1 cellular context compared by ENCODE assay signal in the genomic region with DNA sequence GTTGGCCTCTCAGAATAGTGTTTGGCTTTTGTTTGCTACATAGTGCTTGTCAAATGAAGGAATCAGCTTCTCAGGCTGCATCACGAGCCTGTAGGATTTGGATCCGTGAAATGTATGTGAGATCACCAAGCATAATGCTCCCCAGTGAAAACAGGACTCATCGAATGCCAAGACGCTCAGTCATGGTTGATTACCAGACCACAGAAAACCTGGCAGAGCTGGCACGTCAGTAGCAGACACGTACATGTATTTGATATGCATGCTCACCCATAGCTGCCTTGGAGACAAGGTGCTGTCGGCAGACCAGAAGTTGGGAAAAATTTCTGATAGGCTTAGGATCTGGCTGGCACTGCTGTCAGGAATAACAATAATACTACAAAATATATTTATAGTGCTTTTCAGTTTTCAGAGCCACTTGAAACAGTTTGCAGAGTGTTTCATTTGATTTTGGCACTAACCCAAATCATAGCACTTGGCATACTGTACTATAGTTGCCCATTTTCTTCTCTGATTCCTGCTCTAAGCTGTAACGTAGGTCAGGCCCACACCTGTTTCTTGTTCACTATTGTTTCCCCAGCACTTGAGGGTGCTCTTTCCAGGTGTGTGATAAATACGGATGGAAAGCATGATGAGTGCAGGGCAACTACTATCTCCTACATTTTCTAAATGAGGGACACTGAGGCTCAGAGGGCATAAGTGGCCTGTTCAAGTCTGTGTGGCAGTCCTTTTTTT.
TF ChIP-seq lines count a peak whose summit lies in the region.

No MANE protein-coding gene starts in this region.

TF ChIP-seq in GM23338, 12 proteins besides CTCF, POLR2A, EP300 and RAD21 (continued from another document):
- TF ChIP-seq, protein P1, sequence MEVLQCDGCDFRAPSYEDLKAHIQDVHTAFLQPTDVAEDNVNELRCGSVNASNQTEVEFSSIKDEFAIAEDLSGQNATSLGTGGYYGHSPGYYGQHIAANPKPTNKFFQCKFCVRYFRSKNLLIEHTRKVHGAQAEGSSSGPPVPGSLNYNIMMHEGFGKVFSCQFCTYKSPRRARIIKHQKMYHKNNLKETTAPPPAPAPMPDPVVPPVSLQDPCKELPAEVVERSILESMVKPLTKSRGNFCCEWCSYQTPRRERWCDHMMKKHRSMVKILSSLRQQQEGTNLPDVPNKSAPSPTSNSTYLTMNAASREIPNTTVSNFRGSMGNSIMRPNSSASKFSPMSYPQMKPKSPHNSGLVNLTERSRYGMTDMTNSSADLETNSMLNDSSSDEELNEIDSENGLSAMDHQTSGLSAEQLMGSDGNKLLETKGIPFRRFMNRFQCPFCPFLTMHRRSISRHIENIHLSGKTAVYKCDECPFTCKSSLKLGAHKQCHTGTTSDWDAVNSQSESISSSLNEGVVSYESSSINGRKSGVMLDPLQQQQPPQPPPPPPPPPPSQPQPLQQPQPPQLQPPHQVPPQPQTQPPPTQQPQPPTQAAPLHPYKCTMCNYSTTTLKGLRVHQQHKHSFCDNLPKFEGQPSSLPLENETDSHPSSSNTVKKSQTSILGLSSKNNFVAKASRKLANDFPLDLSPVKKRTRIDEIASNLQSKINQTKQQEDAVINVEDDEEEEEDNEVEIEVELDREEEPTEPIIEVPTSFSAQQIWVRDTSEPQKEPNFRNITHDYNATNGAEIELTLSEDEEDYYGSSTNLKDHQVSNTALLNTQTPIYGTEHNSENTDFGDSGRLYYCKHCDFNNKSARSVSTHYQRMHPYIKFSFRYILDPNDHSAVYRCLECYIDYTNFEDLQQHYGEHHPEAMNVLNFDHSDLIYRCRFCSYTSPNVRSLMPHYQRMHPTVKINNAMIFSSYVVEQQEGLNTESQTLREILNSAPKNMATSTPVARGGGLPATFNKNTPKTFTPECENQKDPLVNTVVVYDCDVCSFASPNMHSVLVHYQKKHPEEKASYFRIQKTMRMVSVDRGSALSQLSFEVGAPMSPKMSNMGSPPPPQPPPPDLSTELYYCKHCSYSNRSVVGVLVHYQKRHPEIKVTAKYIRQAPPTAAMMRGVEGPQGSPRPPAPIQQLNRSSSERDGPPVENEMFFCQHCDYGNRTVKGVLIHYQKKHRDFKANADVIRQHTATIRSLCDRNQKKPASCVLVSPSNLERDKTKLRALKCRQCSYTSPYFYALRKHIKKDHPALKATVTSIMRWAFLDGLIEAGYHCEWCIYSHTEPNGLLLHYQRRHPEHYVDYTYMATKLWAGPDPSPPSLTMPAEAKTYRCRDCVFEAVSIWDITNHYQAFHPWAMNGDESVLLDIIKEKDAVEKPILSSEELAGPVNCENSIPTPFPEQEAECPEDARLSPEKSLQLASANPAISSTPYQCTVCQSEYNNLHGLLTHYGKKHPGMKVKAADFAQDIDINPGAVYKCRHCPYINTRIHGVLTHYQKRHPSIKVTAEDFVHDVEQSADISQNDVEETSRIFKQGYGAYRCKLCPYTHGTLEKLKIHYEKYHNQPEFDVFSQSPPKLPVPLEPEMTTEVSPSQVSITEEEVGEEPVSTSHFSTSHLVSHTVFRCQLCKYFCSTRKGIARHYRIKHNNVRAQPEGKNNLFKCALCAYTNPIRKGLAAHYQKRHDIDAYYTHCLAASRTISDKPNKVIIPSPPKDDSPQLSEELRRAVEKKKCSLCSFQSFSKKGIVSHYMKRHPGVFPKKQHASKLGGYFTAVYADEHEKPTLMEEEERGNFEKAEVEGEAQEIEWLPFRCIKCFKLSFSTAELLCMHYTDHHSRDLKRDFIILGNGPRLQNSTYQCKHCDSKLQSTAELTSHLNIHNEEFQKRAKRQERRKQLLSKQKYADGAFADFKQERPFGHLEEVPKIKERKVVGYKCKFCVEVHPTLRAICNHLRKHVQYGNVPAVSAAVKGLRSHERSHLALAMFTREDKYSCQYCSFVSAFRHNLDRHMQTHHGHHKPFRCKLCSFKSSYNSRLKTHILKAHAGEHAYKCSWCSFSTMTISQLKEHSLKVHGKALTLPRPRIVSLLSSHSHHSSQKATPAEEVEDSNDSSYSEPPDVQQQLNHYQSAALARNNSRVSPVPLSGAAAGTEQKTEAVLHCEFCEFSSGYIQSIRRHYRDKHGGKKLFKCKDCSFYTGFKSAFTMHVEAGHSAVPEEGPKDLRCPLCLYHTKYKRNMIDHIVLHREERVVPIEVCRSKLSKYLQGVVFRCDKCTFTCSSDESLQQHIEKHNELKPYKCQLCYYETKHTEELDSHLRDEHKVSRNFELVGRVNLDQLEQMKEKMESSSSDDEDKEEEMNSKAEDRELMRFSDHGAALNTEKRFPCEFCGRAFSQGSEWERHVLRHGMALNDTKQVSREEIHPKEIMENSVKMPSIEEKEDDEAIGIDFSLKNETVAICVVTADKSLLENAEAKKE (CRISPR knock-in tag; IDR thresholded peaks at IDR 0.05): no peak
- TF ChIP-seq EZH2phosphoT487 (IDR thresholded peaks at IDR 0.05; ENCODE audit: unreplicated experiment) (no peak), CREB1 (CRISPR knock-in tag; IDR thresholded peaks at IDR 0.05; ENCODE audit: low read depth) (no peak), JUNB (IDR thresholded peaks at IDR 0.05; ENCODE audit: unreplicated experiment) (no peak), NANOG (IDR thresholded peaks at IDR 0.05; ENCODE audit: borderline replicate concordance) (no peak)
- TF ChIP-seq, protein P2, sequence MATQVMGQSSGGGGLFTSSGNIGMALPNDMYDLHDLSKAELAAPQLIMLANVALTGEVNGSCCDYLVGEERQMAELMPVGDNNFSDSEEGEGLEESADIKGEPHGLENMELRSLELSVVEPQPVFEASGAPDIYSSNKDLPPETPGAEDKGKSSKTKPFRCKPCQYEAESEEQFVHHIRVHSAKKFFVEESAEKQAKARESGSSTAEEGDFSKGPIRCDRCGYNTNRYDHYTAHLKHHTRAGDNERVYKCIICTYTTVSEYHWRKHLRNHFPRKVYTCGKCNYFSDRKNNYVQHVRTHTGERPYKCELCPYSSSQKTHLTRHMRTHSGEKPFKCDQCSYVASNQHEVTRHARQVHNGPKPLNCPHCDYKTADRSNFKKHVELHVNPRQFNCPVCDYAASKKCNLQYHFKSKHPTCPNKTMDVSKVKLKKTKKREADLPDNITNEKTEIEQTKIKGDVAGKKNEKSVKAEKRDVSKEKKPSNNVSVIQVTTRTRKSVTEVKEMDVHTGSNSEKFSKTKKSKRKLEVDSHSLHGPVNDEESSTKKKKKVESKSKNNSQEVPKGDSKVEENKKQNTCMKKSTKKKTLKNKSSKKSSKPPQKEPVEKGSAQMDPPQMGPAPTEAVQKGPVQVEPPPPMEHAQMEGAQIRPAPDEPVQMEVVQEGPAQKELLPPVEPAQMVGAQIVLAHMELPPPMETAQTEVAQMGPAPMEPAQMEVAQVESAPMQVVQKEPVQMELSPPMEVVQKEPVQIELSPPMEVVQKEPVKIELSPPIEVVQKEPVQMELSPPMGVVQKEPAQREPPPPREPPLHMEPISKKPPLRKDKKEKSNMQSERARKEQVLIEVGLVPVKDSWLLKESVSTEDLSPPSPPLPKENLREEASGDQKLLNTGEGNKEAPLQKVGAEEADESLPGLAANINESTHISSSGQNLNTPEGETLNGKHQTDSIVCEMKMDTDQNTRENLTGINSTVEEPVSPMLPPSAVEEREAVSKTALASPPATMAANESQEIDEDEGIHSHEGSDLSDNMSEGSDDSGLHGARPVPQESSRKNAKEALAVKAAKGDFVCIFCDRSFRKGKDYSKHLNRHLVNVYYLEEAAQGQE (IDR thresholded peaks at IDR 0.05; ENCODE audit: unreplicated experiment): no peak
